ENCODE assay signal across 32 cellular contexts in genomic region chr13:112573710-112574109, GRCh38. TPM values are rescaled to one million over a fixed set of nuclear protein-coding genes. Genes with fewer than 3 reads are reported as not detected.
DNase-seq lines count a peak whose midpoint lies in the region; ATAC-seq, FAIRE-seq and TF ChIP-seq lines count a peak whose summit lies in the region.
"Had no signal": no experiment of that assay in that cellular context is flagged by ENCODE, and none has a peak within 500 bp of the region (broad histone marks: within the 10 kb centered on the region; RNA-seq: fewer than 3 reads in every experiment).

No MANE protein-coding gene starts in this region.

- TF ChIP-seq EP300 in H1 (IDR thresholded peaks at IDR 0.05; ENCODE audit: borderline replicate concordance in 1 of 2, low read depth in 2 of 2, low read length in 2 of 2): no peak

- H2BK20ac ChIP-seq in H1 (ENCODE audit: low read length): no peak overlapping the region

- H4K91ac ChIP-seq in H1 (replicated peaks; ENCODE audit: insufficient read length, low read length): no peak overlapping the region
- H4K91ac ChIP-seq in neuronal stem cell (ENCODE audit: low read depth, low read length, poor library complexity): no peak overlapping the region

- no peak for TF ChIP-seq RAD21 in H1 (IDR thresholded peaks at IDR 0.05 in 1 of 2, conservative IDR thresholded peaks at IDR 0.05 in 1 of 2; ENCODE audit: low read depth in 2 of 2, low read length in 2 of 2)

- ATAC-seq in GM23338 (no peak), GM18868 (IDR thresholded peaks at IDR 0.05; ENCODE audit: unreplicated experiment) (no peak), GM18498 (IDR thresholded peaks at IDR 0.05; ENCODE audit: unreplicated experiment) (no peak)
- ATAC-seq: activated CD8-positive, alpha-beta T cell treated with anti-CD3 and anti-CD28 coated beads for 36 hours; body of pancreas; CD8-positive, alpha-beta T cell; natural killer cell had no signal

- H3K18ac ChIP-seq in H1 (ENCODE audit: extremely low read depth, low read length) (no peak overlapping the region), neuronal stem cell (ENCODE audit: low read length) (peak overlapping the region; percentile 49)

- H3K4me3 ChIP-seq in BLaER1 (no peak overlapping the region), GM23338 (no peak overlapping the region), H1 (ENCODE audit: extremely low read depth in 1 of 4, insufficient read depth in 2 of 4, low read depth in 3 of 4, low read length in 4 of 4) (no peak overlapping the region), neuronal stem cell (ENCODE audit: low read length in 2 of 2) (peak overlapping the region in 1 of 2 donors; percentile 33)
- H3K4me3 ChIP-seq: body of pancreas, dorsolateral prefrontal cortex, GM23248, K562, sigmoid colon had no signal

- peak overlapping the region; percentile 81 for H3K4me2 ChIP-seq in BLaER1
- 0 out of 2 replicates have a peak overlapping the region, but pooled peaks have one; percentile 35 for H3K4me2 ChIP-seq in GM23338
- H3K4me2 ChIP-seq in H1 (ENCODE audit: insufficient read depth in 1 of 2, low read depth in 2 of 2, low read length in 2 of 2): no peak overlapping the region; a peak in 1 of 4 replicates
- H3K4me2 ChIP-seq in neuronal stem cell (ENCODE audit: insufficient read depth, low read length, poor library complexity, severe bottlenecking): no peak overlapping the region

- no peaks in the 10 kb centered on the region for H3K23me2 ChIP-seq in H1 (ENCODE audit: low read depth, low read length)

- POLR2A ChIA-PET in H1 (lab: Charles Lee; ENCODE audit: partially characterized antibody): interaction anchor here (0.8 to 3.1 kb wide), 3 partner anchors 10 to 14 kb away, joined by 4 to 15 read pairs (median 5); partner anchors contain the start of gene TUBGCP3

- H3K9me3 Mint-ChIP-seq in GM23338: peaks cover 3% of the 10 kb centered on the region

- H3K79me1 ChIP-seq in H1 (ENCODE audit: low read depth, low read length): peaks cover 11% of the 10 kb centered on the region; the same call in 1 of the 2 replicates
- H3K79me1 ChIP-seq in neuronal stem cell (ENCODE audit: low read depth, low read length): peaks cover 7% of the 10 kb centered on the region

- H3K27ac ChIP-seq in BLaER1 (peak overlapping the region; percentile 75), GM23338 (ENCODE audit: low read depth) (no peak overlapping the region), H1 (ENCODE audit: low read depth, low read length) (no peak overlapping the region), neuronal stem cell (replicated peaks; ENCODE audit: low read length) (no peak overlapping the region)
- H3K27ac ChIP-seq: dorsolateral prefrontal cortex, GM23248, VCaP had no signal

- H3K4ac ChIP-seq in H1 (replicated peaks; ENCODE audit: insufficient read length, low read depth, low read length) (no peak overlapping the region), neuronal stem cell (ENCODE audit: low read length) (no peak overlapping the region)

- peaks cover 50% of the 10 kb centered on the region for H3K36me3 ChIP-seq in BLaER1
- H3K36me3 ChIP-seq in GM23338 (ENCODE audit: insufficient read depth): 0 out of 2 replicates have a peak, but pooled peaks cover 4% of the 10 kb centered on the region
- H3K36me3 ChIP-seq in H1 (ENCODE audit: control insufficient read depth in 2 of 4, insufficient read depth in 4 of 4, low read length in 3 of 4): peaks cover 0 to under 1% (median 0%) of the 10 kb centered on the region in 4 experiments; a peak in 1 of 8 replicates
- H3K36me3 ChIP-seq in neuronal stem cell (replicated peaks in 1 of 2; ENCODE audit: control insufficient read depth in 2 of 2, insufficient read depth in 2 of 2, low read length in 2 of 2): peaks cover 0 to under 1% of the 10 kb centered on the region in 2 donors

- peaks cover 94% of the 10 kb centered on the region for H3K79me2 ChIP-seq in GM23338 (replicated peaks; ENCODE audit: insufficient read depth)
- H3K79me2 ChIP-seq in H1 (ENCODE audit: control insufficient read depth in 1 of 2, insufficient read depth in 2 of 2, low read length in 2 of 2): peaks cover 5 to 84% of the 10 kb centered on the region in 2 experiments; a peak in 3 of 4 replicates

- H3K4me3 Mint-ChIP-seq in GM23338: no peak overlapping the region
- H3K4me3 Mint-ChIP-seq: activated CD4-positive, alpha-beta T cell treated with anti-CD3 and anti-CD28 coated beads for 36 hours; activated CD8-positive, alpha-beta T cell treated with anti-CD3 and anti-CD28 coated beads for 36 hours; CD8-positive, alpha-beta T cell; natural killer cell had no signal

- no peak overlapping the region for H3K56ac ChIP-seq in H1 (replicated peaks; ENCODE audit: insufficient read length, low read depth, low read length)

- peaks cover 18% of the 10 kb centered on the region for H3K9me3 ChIP-seq in BLaER1
- no peaks in the 10 kb centered on the region for H3K9me3 ChIP-seq in H1 (ENCODE audit: insufficient read depth in 2 of 2, low read depth in 1 of 2, low read length in 1 of 2)
- H3K9me3 ChIP-seq in neuronal stem cell (replicated peaks in 1 of 2; ENCODE audit: control insufficient read depth in 2 of 2, insufficient read depth in 1 of 2, low read depth in 1 of 2, low read length in 2 of 2): peaks cover 2 to 12% of the 10 kb centered on the region in 2 donors
- H3K9me3 ChIP-seq: body of pancreas, sigmoid colon had no signal

- CTCF ChIA-PET in H1 (lab: Charles Lee; ENCODE audit: partially characterized antibody): interaction anchor here (0.7 to 1.9 kb wide), 7 partner anchors 11 to 59 kb away, joined by 3 to 7 read pairs (median 5); no protein-coding TSS in a partner anchor

- H3K23ac ChIP-seq in H1 (ENCODE audit: insufficient read length) (no peak overlapping the region), neuronal stem cell (ENCODE audit: low read depth, low read length, poor library complexity) (no peak overlapping the region)

- H3K9ac ChIP-seq in BLaER1: peak overlapping the region; percentile 59; the same call in 1 of the 2 replicates
- no peak overlapping the region for H3K9ac ChIP-seq in H1 (replicated peaks in 1 of 4; ENCODE audit: extremely low read depth in 1 of 4, low read depth in 3 of 4, low read length in 3 of 4)
- H3K9ac ChIP-seq in neuronal stem cell (ENCODE audit: low read depth, low read length, poor library complexity): no peak overlapping the region
- H3K9ac ChIP-seq: GM23248 had no signal

- no peak overlapping the region for H3K27ac Mint-ChIP-seq in GM23338
- H3K27ac Mint-ChIP-seq: activated T-helper 2 cell treated with anti-CD3 and anti-CD28 coated beads, Interferon-gamma antibody, Interleukin-2, Interleukin-4, amounts not matched to agents 10 μg/mL and 5 μg/mL and 100 μg/mL, durations not matched to agents 14 hours and 24 hours and 36 hours had no signal

- H2BK5ac ChIP-seq in H1 (ENCODE audit: low read depth, low read length): no peak overlapping the region
- no peak overlapping the region for H2BK5ac ChIP-seq in neuronal stem cell (ENCODE audit: low read length)

- TF ChIP-seq CTCF in GM23338 (conservative IDR thresholded peaks at IDR 0.05; ENCODE audit: low read depth in 2 of 2) (no peak), H1 (IDR thresholded peaks at IDR 0.05; ENCODE audit: control extremely low read depth in 1 of 3, insufficient read depth in 1 of 3, low read depth in 1 of 3, low read length in 3 of 3) (no peak)

- H2BK15ac ChIP-seq in H1 (ENCODE audit: low read length) (no peak overlapping the region), neuronal stem cell (ENCODE audit: low read length) (no peak overlapping the region)

- H3K36me3 Mint-ChIP-seq in GM23338 (ENCODE audit: low read depth): peaks cover 16% of the 10 kb centered on the region
- H3K36me3 Mint-ChIP-seq: natural killer cell had no signal

- H4K20me1 ChIP-seq in BLaER1 (peaks cover 83% of the 10 kb centered on the region), GM23338 (replicated peaks; ENCODE audit: insufficient read depth) (peaks cover 25% of the 10 kb centered on the region), H1 (replicated peaks in 1 of 2; ENCODE audit: control insufficient read depth in 1 of 2, insufficient read depth in 2 of 2, low read length in 2 of 2) (peaks cover 4 to 12% of the 10 kb centered on the region in 2 experiments)

- H3K27me3 ChIP-seq in BLaER1: no peaks in the 10 kb centered on the region
- H3K27me3 ChIP-seq in GM23338 (ENCODE audit: insufficient read depth): no peaks in the 10 kb centered on the region
- no peaks in the 10 kb centered on the region for H3K27me3 ChIP-seq in H1 (replicated peaks in 1 of 4; ENCODE audit: control insufficient read depth in 3 of 4, extremely low read depth in 1 of 4, insufficient read depth in 3 of 4, low read length in 3 of 4)
- H3K27me3 ChIP-seq in neuronal stem cell (ENCODE audit: control insufficient read depth in 3 of 3, insufficient read depth in 3 of 3, low read depth in 1 of 3, low read length in 3 of 3): no peaks in the 10 kb centered on the region
- H3K27me3 ChIP-seq: body of pancreas, dorsolateral prefrontal cortex, sigmoid colon had no signal

- TF ChIP-seq POLR2A in H1 (IDR thresholded peaks at IDR 0.05; ENCODE audit: control extremely low read depth in 1 of 2, low read depth in 2 of 2, low read length in 2 of 2): no peak

- no peak overlapping the region for H4K5ac ChIP-seq in H1 (ENCODE audit: insufficient read length, low read depth, low read length)

- no peaks in the 10 kb centered on the region for H3F3A ChIP-seq in GM23338 (replicated peaks; ENCODE audit: low read depth)

- H2AK5ac ChIP-seq in H1 (ENCODE audit: low read depth, low read length) (0 out of 2 replicates have a peak overlapping the region, but pooled peaks have one; percentile 39), neuronal stem cell (ENCODE audit: low read depth, low read length) (no peak overlapping the region)

- no peak overlapping the region for H2BK120ac ChIP-seq in H1 (replicated peaks; ENCODE audit: low read depth, low read length)
- no peak overlapping the region for H2BK120ac ChIP-seq in neuronal stem cell (ENCODE audit: low read depth, low read length)

- no peak for FAIRE-seq in H1 (lab: Jason Lieb, UNC)
- FAIRE-seq: A204.1, endometrium, HTR-8/SVneo, K562, kidney had no signal

- peaks cover 4% of the 10 kb centered on the region for H3K27me3 Mint-ChIP-seq in GM23338 (ENCODE audit: insufficient read depth, low read depth, poor library complexity)
- H3K27me3 Mint-ChIP-seq: activated CD4-positive, alpha-beta T cell treated with anti-CD3 and anti-CD28 coated beads for 36 hours; activated CD8-positive, alpha-beta T cell treated with anti-CD3 and anti-CD28 coated beads for 36 hours had no signal

- peaks cover 52% of the 10 kb centered on the region for H3K4me1 ChIP-seq in BLaER1
- H3K4me1 ChIP-seq in GM23338 (ENCODE audit: insufficient read depth): peaks cover 45% of the 10 kb centered on the region
- H3K4me1 ChIP-seq in H1 (replicated peaks in 1 of 4; ENCODE audit: control insufficient read depth in 3 of 4, insufficient read depth in 4 of 4, low read length in 3 of 4): peaks cover 0 to 15% (median 3%) of the 10 kb centered on the region in 4 experiments; a peak in 5 of 7 replicates
- peaks cover 6 to 16% of the 10 kb centered on the region in 2 donors for H3K4me1 ChIP-seq in neuronal stem cell (ENCODE audit: control insufficient read depth in 2 of 2, insufficient read depth in 1 of 2, low read depth in 1 of 2, low read length in 2 of 2)

- H4K8ac ChIP-seq in H1 (ENCODE audit: extremely low read depth, insufficient read depth, low read length) (no peak overlapping the region), neuronal stem cell (ENCODE audit: low read depth, low read length) (no peak overlapping the region)

- 94% methylated on average over 2 of the region's 2 CpGs; no CpG with 5 or more reads in 1 of the 2 experiments for WGBS in H1 (ENCODE audit: extremely low coverage in 1 of 2, insufficient coverage in 1 of 2, insufficient read length in 1 of 2, insufficient replicate concordance in 2 of 2, low coverage in 1 of 2, low lambda C conversion rate in 2 of 2, missing lambda C conversion rate in 1 of 2), 2 experiments
- WGBS in neuronal stem cell (ENCODE audit: extremely low coverage in 2 of 2, insufficient read length in 2 of 2, insufficient replicate concordance in 1 of 2), 2 donors: no CpG with 5 or more reads among the region's 2 CpGs

- H2AFZ ChIP-seq in GM23338: no peak overlapping the region
- H2AFZ ChIP-seq in H1 (ENCODE audit: low read length): no peak overlapping the region
- no peak overlapping the region for H2AFZ ChIP-seq in neuronal stem cell (ENCODE audit: low read length)
- H2AFZ ChIP-seq: GM23248 had no signal

- H3K4me1 Mint-ChIP-seq in GM23338: peaks cover 43% of the 10 kb centered on the region

- DNase-seq in GM23338 (ENCODE audit: low spot score) (no peak), H1 (ENCODE audit: low read depth in 1 of 2, low spot score in 2 of 2) (no peak), neuronal stem cell (ENCODE audit: low spot score) (no peak), mesenteric fat pad (ENCODE audit: low spot score) (no peak)
- DNase-seq in stimulated activated CD4-positive, alpha-beta T cell treated with anti-CD3 and anti-CD28 coated beads, Interleukin-15, amount 100 ng/mL, for 24 hours: no peak
- DNase-seq: activated CD4-positive, alpha-beta T cell treated with anti-CD3 and anti-CD28 coated beads for 36 hours; activated CD8-positive, alpha-beta memory T cell treated with anti-CD3 and anti-CD28 coated beads, Interleukin-2, amount 50 U/mL, for 48 hours; activated CD8-positive, alpha-beta T cell treated with anti-CD3 and anti-CD28 coated beads for 36 hours; activated naive CD4-positive, alpha-beta T cell treated with anti-CD3 and anti-CD28 coated beads, Interleukin-2, amount 50 U/mL, for 16 hours; body of pancreas; CD8-positive, alpha-beta T cell; cerebellar nuclear complex; dorsolateral prefrontal cortex; foreskin melanocyte; GM23248; kidney; natural killer cell; NCI-H1048; NCI-H187 treated with DMSO at 0.1 percent for 48 hours; NCI-H774; sigmoid colon; stimulated activated CD4-positive, alpha-beta T cell treated with anti-CD3 and anti-CD28 coated beads, Interleukin-4, amount 100 ng/mL, for 4 hours; trophoblast cell had no signal

- H2BK12ac ChIP-seq in H1 (ENCODE audit: low read depth, low read length) (no peak overlapping the region), neuronal stem cell (ENCODE audit: low read length) (no peak overlapping the region)

- H3K9me2 ChIP-seq in GM23338 (ENCODE audit: insufficient read depth): no peaks in the 10 kb centered on the region

- H3K14ac ChIP-seq in H1 (ENCODE audit: insufficient read length) (no peak overlapping the region), neuronal stem cell (ENCODE audit: low read length) (no peak overlapping the region)

RNA-seq across cellular contexts. Expression of gene TUBGCP3, which starts 14.2 kb away (rescaled TPM):
- total RNA-seq in GM23338 (2014; rRNA removed; shearing (Covaris generic)): 36.4 and 40.2 TPM in 2 replicates
- polyA plus RNA-seq in GM23338 (2016; fragmentation: Nextera tagmentation; extraction: Ambion mirVana) (12.4 and 12.8 TPM in 2 replicates), H1 (2011; rRNA removed) (27.0 and 38.0 TPM in 2 replicates)
- 31.7 and 35.8 TPM in 2 replicates for total RNA-seq in H1 (2021; fragmentation: NEBNext Ultra II Directional; extraction: Animal tissue kit (Norgen Biotek cat#: 25700))
- polyA plus RNA-seq in H1 (2011; cell fraction: cytosol; rRNA removed): 33.1 TPM
- 51.5 TPM for polyA plus RNA-seq in H1 (2011; cell fraction: nucleus; rRNA removed)
- 19.6 to 23.2 TPM (median 21.4 TPM) in 4 replicates for polyA plus RNA-seq in H1 (2012, experiment 1 of 2)
- 3.8 TPM for polyA plus RNA-seq in H1 (2012, experiment 2 of 2)
- polyA plus RNA-seq in H1 (2013, experiment 1 of 2): 14.6 TPM
- polyA plus RNA-seq in H1 (2013, experiment 2 of 2): 16.1 TPM
- 46.5 and 47.2 TPM in 2 replicates for polyA minus RNA-seq in H1 (2011; rRNA and poly(A)+ RNA removed)
- polyA minus RNA-seq in H1 (2011; cell fraction: cytosol; rRNA and poly(A)+ RNA removed): 17.2 TPM
- polyA minus RNA-seq in H1 (2011; cell fraction: nucleus; rRNA and poly(A)+ RNA removed): 79.7 TPM
- 25.6 TPM for polyA plus RNA-seq in neuronal stem cell (2013, experiment 1 of 2)
- 26.2 TPM for polyA plus RNA-seq in neuronal stem cell (2013, experiment 2 of 2)
- total RNA-seq in mesenteric fat pad: 27.3 TPM

Comparison
In these comparisons a context has a peak if more than half of its experiments do, and no peak if none do; other contexts are left out.
1. H3K4me2 ChIP-seq: peak in BLaER1 (single experiment) and GM23338 (single experiment); none in H1 (0 of 2) and neuronal stem cell (single experiment).